1 cellular context compared by ENCODE assay signal in the genomic region with DNA sequence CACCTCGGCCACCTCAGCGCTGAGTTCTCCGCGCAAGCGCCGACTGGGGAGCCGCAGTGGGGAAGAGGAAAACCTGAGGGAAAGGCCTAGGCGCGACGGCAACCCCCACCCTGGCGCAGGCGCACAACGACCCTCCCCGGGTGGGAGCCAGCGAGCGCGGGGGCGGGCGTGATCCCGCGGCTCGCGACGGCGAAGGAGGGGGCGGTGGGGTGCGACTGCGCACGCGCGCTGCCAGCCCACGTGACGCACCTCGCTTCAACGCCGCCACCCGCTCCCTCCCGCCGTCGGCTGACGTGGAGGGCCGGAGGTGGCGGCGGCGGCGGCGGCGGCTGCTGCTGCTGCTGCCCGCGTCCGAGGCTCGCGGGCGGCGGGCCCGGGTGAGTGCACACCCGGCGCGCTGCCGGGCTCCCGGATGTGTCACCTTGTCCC.
TF ChIP-seq lines count a peak whose summit lies in the region.

A gene (minus strand): TSS at position 84 of the 429 bp plus-strand sequence. CDS start 556 bp downstream, outside the sequence.
A gene with protein sequence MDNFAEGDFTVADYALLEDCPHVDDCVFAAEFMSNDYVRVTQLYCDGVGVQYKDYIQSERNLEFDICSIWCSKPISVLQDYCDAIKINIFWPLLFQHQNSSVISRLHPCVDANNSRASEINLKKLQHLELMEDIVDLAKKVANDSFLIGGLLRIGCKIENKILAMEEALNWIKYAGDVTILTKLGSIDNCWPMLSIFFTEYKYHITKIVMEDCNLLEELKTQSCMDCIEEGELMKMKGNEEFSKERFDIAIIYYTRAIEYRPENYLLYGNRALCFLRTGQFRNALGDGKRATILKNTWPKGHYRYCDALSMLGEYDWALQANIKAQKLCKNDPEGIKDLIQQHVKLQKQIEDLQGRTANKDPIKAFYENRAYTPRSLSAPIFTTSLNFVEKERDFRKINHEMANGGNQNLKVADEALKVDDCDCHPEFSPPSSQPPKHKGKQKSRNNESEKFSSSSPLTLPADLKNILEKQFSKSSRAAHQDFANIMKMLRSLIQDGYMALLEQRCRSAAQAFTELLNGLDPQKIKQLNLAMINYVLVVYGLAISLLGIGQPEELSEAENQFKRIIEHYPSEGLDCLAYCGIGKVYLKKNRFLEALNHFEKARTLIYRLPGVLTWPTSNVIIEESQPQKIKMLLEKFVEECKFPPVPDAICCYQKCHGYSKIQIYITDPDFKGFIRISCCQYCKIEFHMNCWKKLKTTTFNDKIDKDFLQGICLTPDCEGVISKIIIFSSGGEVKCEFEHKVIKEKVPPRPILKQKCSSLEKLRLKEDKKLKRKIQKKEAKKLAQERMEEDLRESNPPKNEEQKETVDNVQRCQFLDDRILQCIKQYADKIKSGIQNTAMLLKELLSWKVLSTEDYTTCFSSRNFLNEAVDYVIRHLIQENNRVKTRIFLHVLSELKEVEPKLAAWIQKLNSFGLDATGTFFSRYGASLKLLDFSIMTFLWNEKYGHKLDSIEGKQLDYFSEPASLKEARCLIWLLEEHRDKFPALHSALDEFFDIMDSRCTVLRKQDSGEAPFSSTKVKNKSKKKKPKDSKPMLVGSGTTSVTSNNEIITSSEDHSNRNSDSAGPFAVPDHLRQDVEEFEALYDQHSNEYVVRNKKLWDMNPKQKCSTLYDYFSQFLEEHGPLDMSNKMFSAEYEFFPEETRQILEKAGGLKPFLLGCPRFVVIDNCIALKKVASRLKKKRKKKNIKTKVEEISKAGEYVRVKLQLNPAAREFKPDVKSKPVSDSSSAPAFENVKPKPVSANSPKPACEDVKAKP (N-terminal part only) (plus strand): TSS at position 267 of the 429 bp plus-strand sequence. CDS start 14,004 bp downstream, outside the sequence.

TF ChIP-seq in HCT116, 20 proteins besides CTCF, POLR2A, EP300 and RAD21 (continued from another document):
- TF ChIP-seq, protein P1, sequence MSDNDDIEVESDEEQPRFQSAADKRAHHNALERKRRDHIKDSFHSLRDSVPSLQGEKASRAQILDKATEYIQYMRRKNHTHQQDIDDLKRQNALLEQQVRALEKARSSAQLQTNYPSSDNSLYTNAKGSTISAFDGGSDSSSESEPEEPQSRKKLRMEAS (IDR thresholded peaks at IDR 0.05): peak; percentile 14; the same call in 1 of the 2 replicates
- TF ChIP-seq SRF (IDR thresholded peaks at IDR 0.05; ENCODE audit: low read depth) (no peak), JUND (IDR thresholded peaks at IDR 0.05) (no peak), FOSL1 (IDR thresholded peaks at IDR 0.05; ENCODE audit: low read depth) (no peak), EGR1 (IDR thresholded peaks at IDR 0.05; ENCODE audit: low read depth) (peak; percentile 98), POLR2AphosphoS5 (IDR thresholded peaks at IDR 0.05; ENCODE audit: low read depth, low read length) (peak; percentile 82), EZH2 (IDR thresholded peaks at IDR 0.05) (no peak), SP1 (IDR thresholded peaks at IDR 0.05; ENCODE audit: low read depth) (no peak), ZFX (IDR thresholded peaks at IDR 0.05) (peak; percentile 85)
- TF ChIP-seq, protein P2, sequence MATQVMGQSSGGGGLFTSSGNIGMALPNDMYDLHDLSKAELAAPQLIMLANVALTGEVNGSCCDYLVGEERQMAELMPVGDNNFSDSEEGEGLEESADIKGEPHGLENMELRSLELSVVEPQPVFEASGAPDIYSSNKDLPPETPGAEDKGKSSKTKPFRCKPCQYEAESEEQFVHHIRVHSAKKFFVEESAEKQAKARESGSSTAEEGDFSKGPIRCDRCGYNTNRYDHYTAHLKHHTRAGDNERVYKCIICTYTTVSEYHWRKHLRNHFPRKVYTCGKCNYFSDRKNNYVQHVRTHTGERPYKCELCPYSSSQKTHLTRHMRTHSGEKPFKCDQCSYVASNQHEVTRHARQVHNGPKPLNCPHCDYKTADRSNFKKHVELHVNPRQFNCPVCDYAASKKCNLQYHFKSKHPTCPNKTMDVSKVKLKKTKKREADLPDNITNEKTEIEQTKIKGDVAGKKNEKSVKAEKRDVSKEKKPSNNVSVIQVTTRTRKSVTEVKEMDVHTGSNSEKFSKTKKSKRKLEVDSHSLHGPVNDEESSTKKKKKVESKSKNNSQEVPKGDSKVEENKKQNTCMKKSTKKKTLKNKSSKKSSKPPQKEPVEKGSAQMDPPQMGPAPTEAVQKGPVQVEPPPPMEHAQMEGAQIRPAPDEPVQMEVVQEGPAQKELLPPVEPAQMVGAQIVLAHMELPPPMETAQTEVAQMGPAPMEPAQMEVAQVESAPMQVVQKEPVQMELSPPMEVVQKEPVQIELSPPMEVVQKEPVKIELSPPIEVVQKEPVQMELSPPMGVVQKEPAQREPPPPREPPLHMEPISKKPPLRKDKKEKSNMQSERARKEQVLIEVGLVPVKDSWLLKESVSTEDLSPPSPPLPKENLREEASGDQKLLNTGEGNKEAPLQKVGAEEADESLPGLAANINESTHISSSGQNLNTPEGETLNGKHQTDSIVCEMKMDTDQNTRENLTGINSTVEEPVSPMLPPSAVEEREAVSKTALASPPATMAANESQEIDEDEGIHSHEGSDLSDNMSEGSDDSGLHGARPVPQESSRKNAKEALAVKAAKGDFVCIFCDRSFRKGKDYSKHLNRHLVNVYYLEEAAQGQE (IDR thresholded peaks at IDR 0.05; ENCODE audit: low read depth): no peak
TF ChIP-seq in HCT116: peak in this region for 5.
